ENCODE assay signal across 2 cellular contexts in genomic region chr2:232685391-232685790, GRCh38. TPM values are rescaled to one million over a fixed set of nuclear protein-coding genes. Genes with fewer than 3 reads are reported as not detected.
"Had no signal": no experiment of that assay in that cellular context is flagged by ENCODE, and none has a peak within 500 bp of the region (broad histone marks: within the 10 kb centered on the region; RNA-seq: fewer than 3 reads in every experiment).

No MANE protein-coding gene starts in this region.

RNA-seq across cellular contexts. Expression of gene EFHD1, which starts 52.0 kb away (rescaled TPM):
- total RNA-seq: pulmonary artery endothelial cell had no signal
- polyA plus RNA-seq: neural cell had no signal
